In genomic region chr16:56424791-56425438, GRCh38 we compare ENCODE assay signal across 8 cellular contexts. TPM values are rescaled to one million over a fixed set of nuclear protein-coding genes. Genes with fewer than 3 reads are reported as not detected.
DNase-seq lines count a peak whose midpoint lies in the region; ATAC-seq and TF ChIP-seq lines count a peak whose summit lies in the region.

No MANE protein-coding gene starts in this region.

- H3K36me3 Mint-ChIP-seq in activated CD4-positive, alpha-beta T cell treated with anti-CD3 and anti-CD28 coated beads for 36 hours (ENCODE audit: low read depth), result peaks cover 6% of the 10 kb centered on the region
- no peaks in the 10 kb centered on the region for H3K36me3 Mint-ChIP-seq in stimulated activated memory B cell treated with anti-CD40 and anti-IgM and Interleukin-4, amounts not matched to agents 10 μg/mL and 1 μg/mL and 100 μg/mL, for 72 hours

- H3K27me3 ChIP-seq in ectodermal cell (ENCODE audit: control insufficient read depth, insufficient read depth, low read length, poor library complexity, severe bottlenecking), result peaks cover 24% of the 10 kb centered on the region

- H3K36me3 ChIP-seq in ectodermal cell (ENCODE audit: control insufficient read depth, insufficient read depth, low read length) (no peaks in the 10 kb centered on the region), mesodermal cell (ENCODE audit: control insufficient read depth, insufficient read depth, low read length) (peaks cover 2% of the 10 kb centered on the region)

- peak overlapping the region; percentile 82 for H3K27ac Mint-ChIP-seq in activated CD4-positive, alpha-beta T cell treated with anti-CD3 and anti-CD28 coated beads for 36 hours
- peak overlapping the region; percentile 88 for H3K27ac Mint-ChIP-seq in stimulated activated memory B cell treated with anti-CD40 and anti-IgM and Interleukin-4, amounts not matched to agents 10 μg/mL and 1 μg/mL and 100 μg/mL, for 72 hours

- no peak for TF ChIP-seq CTCF in C4-2B (conservative IDR thresholded peaks at IDR 0.05)

- H3K4me1 ChIP-seq in ectodermal cell (ENCODE audit: control insufficient read depth, insufficient read depth, low read length) (peaks cover 13% of the 10 kb centered on the region), mesodermal cell (ENCODE audit: control insufficient read depth, insufficient read depth, low read length, poor library complexity, severe bottlenecking) (peaks cover 3% of the 10 kb centered on the region)

- H3K27ac ChIP-seq in C4-2B (peak overlapping the region; percentile 85), ectodermal cell (ENCODE audit: insufficient read depth, low read depth, low read length, poor library complexity, severe bottlenecking) (no peak overlapping the region), mesodermal cell (ENCODE audit: low read depth, low read length, severe bottlenecking) (peak overlapping the region; percentile 67)

- H3K9me3 ChIP-seq in ectodermal cell (ENCODE audit: control insufficient read depth, low read length) (no peaks in the 10 kb centered on the region), mesodermal cell (ENCODE audit: control insufficient read depth, low read length) (no peaks in the 10 kb centered on the region)

- DNase-seq in HK-2 (ENCODE audit: unreplicated experiment) (peak; percentile 44), GM19238 (ENCODE audit: insufficient read length, low spot score) (no peak)
- peak; percentile 52 for DNase-seq in activated CD4-positive, alpha-beta T cell treated with anti-CD3 and anti-CD28 coated beads for 36 hours

- H3K4me3 Mint-ChIP-seq in activated CD4-positive, alpha-beta T cell treated with anti-CD3 and anti-CD28 coated beads for 36 hours, result peak overlapping the region; percentile 90
- H3K4me3 Mint-ChIP-seq in stimulated activated memory B cell treated with anti-CD40 and anti-IgM and Interleukin-4, amounts not matched to agents 10 μg/mL and 1 μg/mL and 100 μg/mL, for 72 hours, result peak overlapping the region; percentile 94

- POLR2A ChIA-PET in activated CD4-positive, alpha-beta T cell treated with anti-CD3 and anti-CD28 coated beads for 36 hours (lab: Charles Lee), result interaction anchor here (0.6 kb wide), 1 partner anchor 277 kb away, joined by 3 read pairs; no protein-coding TSS in a partner anchor

- 0% methylated on average over 79 of the region's 79 CpGs for WGBS in ectodermal cell, 2 experiments
- 0 to 1% methylated on average over 51 to 66 of the region's 79 CpGs for WGBS in mesodermal cell (ENCODE audit: insufficient coverage in 2 of 2), 2 experiments

- H3K4me1 Mint-ChIP-seq in activated CD4-positive, alpha-beta T cell treated with anti-CD3 and anti-CD28 coated beads for 36 hours, result peaks cover 59% of the 10 kb centered on the region
- H3K4me1 Mint-ChIP-seq in stimulated activated memory B cell treated with anti-CD40 and anti-IgM and Interleukin-4, amounts not matched to agents 10 μg/mL and 1 μg/mL and 100 μg/mL, for 72 hours, result peaks cover 40% of the 10 kb centered on the region

- peak; percentile 31 for ATAC-seq in GM21360 (IDR thresholded peaks at IDR 0.05; ENCODE audit: unreplicated experiment)
- peak; percentile 47 for ATAC-seq in activated CD4-positive, alpha-beta T cell treated with anti-CD3 and anti-CD28 coated beads for 36 hours
- ATAC-seq in stimulated activated memory B cell treated with anti-CD40 and anti-IgM and Interleukin-4, amounts not matched to agents 10 μg/mL and 1 μg/mL and 100 μg/mL, for 72 hours, result peak; percentile 63

- H3K4me3 ChIP-seq in ectodermal cell (ENCODE audit: insufficient read depth, low read depth, low read length) (peak overlapping the region; percentile 79), mesodermal cell (ENCODE audit: extremely low read depth, insufficient read depth, low read length, poor library complexity, severe bottlenecking) (peak overlapping the region; percentile 81)

- intact Hi-C loops in activated CD4-positive, alpha-beta T cell treated with anti-CD3 and anti-CD28 coated beads for 36 hours (cut with DNase I, micrococcal nuclease), result loop anchor here (1.0 to 10.0 kb wide), 6 partner anchors 22 to 1310 kb away; partner anchors contain the start of genes KATNB1 (in 1 of the 2), NUDT21 (in 1 of the 2), NUP93 (in 1 of the 2) and OGFOD1 (in 1 of the 2)

- CTCF ChIA-PET in activated CD4-positive, alpha-beta T cell treated with anti-CD3 and anti-CD28 coated beads for 36 hours (lab: Charles Lee), result interaction anchor here (0.7 kb wide), 1 partner anchor 13 kb away, joined by 3 read pairs; no protein-coding TSS in a partner anchor

- H3K27me3 Mint-ChIP-seq in activated CD4-positive, alpha-beta T cell treated with anti-CD3 and anti-CD28 coated beads for 36 hours, result no peaks in the 10 kb centered on the region
- no peaks in the 10 kb centered on the region for H3K27me3 Mint-ChIP-seq in stimulated activated memory B cell treated with anti-CD40 and anti-IgM and Interleukin-4, amounts not matched to agents 10 μg/mL and 1 μg/mL and 100 μg/mL, for 72 hours

- H3K9me3 Mint-ChIP-seq in activated CD4-positive, alpha-beta T cell treated with anti-CD3 and anti-CD28 coated beads for 36 hours (ENCODE audit: low read depth), result no peaks in the 10 kb centered on the region
- no peaks in the 10 kb centered on the region for H3K9me3 Mint-ChIP-seq in stimulated activated memory B cell treated with anti-CD40 and anti-IgM and Interleukin-4, amounts not matched to agents 10 μg/mL and 1 μg/mL and 100 μg/mL, for 72 hours

RNA-seq across cellular contexts. Expression of gene AMFR, which starts 0.4 kb away (rescaled TPM):
- total RNA-seq in activated CD4-positive, alpha-beta T cell treated with anti-CD3 and anti-CD28 coated beads for 36 hours, result 10 to 100 TPM; 34.0 to 48.0 TPM
- 33.6 TPM for polyA plus RNA-seq in ectodermal cell (2013, experiment 1 of 4)
- 36.9 TPM for polyA plus RNA-seq in ectodermal cell (2013, experiment 2 of 4)
- polyA plus RNA-seq in ectodermal cell (2013, experiment 3 of 4), result 29.3 TPM
- polyA plus RNA-seq in ectodermal cell (2013, experiment 4 of 4), result 37.0 TPM
- polyA plus RNA-seq in mesodermal cell (2013, experiment 1 of 2), result 52.5 TPM
- polyA plus RNA-seq in mesodermal cell (2013, experiment 2 of 2), result 46.6 TPM

RNA-seq across cellular contexts. Expression of gene NUDT21, which starts 26.2 kb away (rescaled TPM):
- 100 to 1,000 TPM; 333 to 349 TPM for total RNA-seq in activated CD4-positive, alpha-beta T cell treated with anti-CD3 and anti-CD28 coated beads for 36 hours
- polyA plus RNA-seq in ectodermal cell (2013, experiment 1 of 4), result 176 TPM
- polyA plus RNA-seq in ectodermal cell (2013, experiment 2 of 4), result 166 TPM
- 128 TPM for polyA plus RNA-seq in ectodermal cell (2013, experiment 3 of 4)
- 149 TPM for polyA plus RNA-seq in ectodermal cell (2013, experiment 4 of 4)
- 131 TPM for polyA plus RNA-seq in mesodermal cell (2013, experiment 1 of 2)
- polyA plus RNA-seq in mesodermal cell (2013, experiment 2 of 2), result 119 TPM

RNA-seq across cellular contexts. Expression of gene OGFOD1, which starts 26.4 kb away (rescaled TPM):
- total RNA-seq in activated CD4-positive, alpha-beta T cell treated with anti-CD3 and anti-CD28 coated beads for 36 hours, result 10 to 100 TPM; 56.2 to 64.1 TPM
- polyA plus RNA-seq in ectodermal cell (2013, experiment 1 of 4), result 62.7 TPM
- 58.0 TPM for polyA plus RNA-seq in ectodermal cell (2013, experiment 2 of 4)
- 48.1 TPM for polyA plus RNA-seq in ectodermal cell (2013, experiment 3 of 4)
- polyA plus RNA-seq in ectodermal cell (2013, experiment 4 of 4), result 56.3 TPM
- 54.7 TPM for polyA plus RNA-seq in mesodermal cell (2013, experiment 1 of 2)
- polyA plus RNA-seq in mesodermal cell (2013, experiment 2 of 2), result 45.4 TPM
